Comparison of ENCODE assay signal across 8 cellular contexts in genomic region chr4:124322234-124322831, GRCh38.
DNase-seq lines count a peak whose midpoint lies in the region; ATAC-seq, FAIRE-seq and TF ChIP-seq lines count a peak whose summit lies in the region.

No MANE protein-coding gene starts in this region.

- no peak overlapping the region for H3K4me3 ChIP-seq in osteoblast (ENCODE audit: insufficient read depth, low read length)

- H3K27ac Mint-ChIP-seq in stimulated activated naive CD8-positive, alpha-beta T cell treated with anti-CD3 and anti-CD28 coated beads, Interleukin-15, amount 100 ng/mL, for 72 hours = peak overlapping the region in 1 of 2 donors; percentile 83
- no peak overlapping the region for H3K27ac Mint-ChIP-seq in stimulated activated memory B cell treated with anti-CD40 and anti-IgM and Interleukin-4, amounts not matched to agents 10 μg/mL and 1 μg/mL and 100 μg/mL, for 72 hours

- no peaks in the 10 kb centered on the region for H3K36me3 ChIP-seq in osteoblast (ENCODE audit: insufficient read depth, low read length)

- H3K9me3 ChIP-seq in osteoblast (ENCODE audit: low read depth, low read length) = no peaks in the 10 kb centered on the region

- H2AFZ ChIP-seq in osteoblast (ENCODE audit: low read length) = no peak overlapping the region

- H3K4me1 ChIP-seq in osteoblast (ENCODE audit: insufficient read depth, low read length) = no peaks in the 10 kb centered on the region

- no peaks in the 10 kb centered on the region for H4K20me1 ChIP-seq in osteoblast (ENCODE audit: insufficient read depth, low read length)

- H3K27ac ChIP-seq in osteoblast (ENCODE audit: low read depth, low read length) = no peak overlapping the region

- H3K4me3 Mint-ChIP-seq in stimulated activated naive CD8-positive, alpha-beta T cell treated with anti-CD3 and anti-CD28 coated beads, Interleukin-15, amount 100 ng/mL, for 72 hours = no peak overlapping the region
- no peak overlapping the region for H3K4me3 Mint-ChIP-seq in stimulated activated memory B cell treated with anti-CD40 and anti-IgM and Interleukin-4, amounts not matched to agents 10 μg/mL and 1 μg/mL and 100 μg/mL, for 72 hours

- H3K79me2 ChIP-seq in osteoblast (ENCODE audit: insufficient read depth, low read length) = no peaks in the 10 kb centered on the region

- H3K27me3 ChIP-seq in osteoblast (ENCODE audit: insufficient read depth, low read length) = no peaks in the 10 kb centered on the region

- no peak for ATAC-seq in stimulated activated naive CD8-positive, alpha-beta T cell treated with anti-CD3 and anti-CD28 coated beads, Interleukin-15, amount 100 ng/mL, for 72 hours
- no peak for ATAC-seq in stimulated activated memory B cell treated with anti-CD40 and anti-IgM and Interleukin-4, amounts not matched to agents 10 μg/mL and 1 μg/mL and 100 μg/mL, for 72 hours

- TF ChIP-seq CTCF in osteoblast (IDR thresholded peaks at IDR 0.05; ENCODE audit: extremely low read depth, low read depth, low read length) = peak; percentile 55

- no peaks in the 10 kb centered on the region for H3K9me3 Mint-ChIP-seq in stimulated activated naive CD8-positive, alpha-beta T cell treated with anti-CD3 and anti-CD28 coated beads, Interleukin-15, amount 100 ng/mL, for 72 hours
- H3K9me3 Mint-ChIP-seq in stimulated activated memory B cell treated with anti-CD40 and anti-IgM and Interleukin-4, amounts not matched to agents 10 μg/mL and 1 μg/mL and 100 μg/mL, for 72 hours = no peaks in the 10 kb centered on the region

- DNase-seq in DMS53 treated with DMSO at 0.1 percent for 48 hours (lab: John Stamatoyannopoulos, UW; ENCODE audit: unreplicated experiment) (peak; percentile 19), H4 (ENCODE audit: low spot score) (peak; percentile 38), NCI-H748 (lab: John Stamatoyannopoulos, UW; ENCODE audit: unreplicated experiment) (peak; percentile 45), osteoblast (ENCODE audit: insufficient read length, low spot score, missing footprints) (no peak), UCSD-AML1 (lab: John Stamatoyannopoulos, UW; ENCODE audit: unreplicated experiment) (no peak)
- DNase-seq in stimulated activated naive CD8-positive, alpha-beta T cell treated with anti-CD3 and anti-CD28 coated beads, Interleukin-15, amount 100 ng/mL, for 72 hours = no peak

- no peaks in the 10 kb centered on the region for H3K4me1 Mint-ChIP-seq in stimulated activated naive CD8-positive, alpha-beta T cell treated with anti-CD3 and anti-CD28 coated beads, Interleukin-15, amount 100 ng/mL, for 72 hours
- H3K4me1 Mint-ChIP-seq in stimulated activated memory B cell treated with anti-CD40 and anti-IgM and Interleukin-4, amounts not matched to agents 10 μg/mL and 1 μg/mL and 100 μg/mL, for 72 hours = no peaks in the 10 kb centered on the region

- peaks cover 19% of the 10 kb centered on the region for H3K27me3 Mint-ChIP-seq in stimulated activated naive CD8-positive, alpha-beta T cell treated with anti-CD3 and anti-CD28 coated beads, Interleukin-15, amount 100 ng/mL, for 72 hours
- peaks cover 9% of the 10 kb centered on the region for H3K27me3 Mint-ChIP-seq in stimulated activated memory B cell treated with anti-CD40 and anti-IgM and Interleukin-4, amounts not matched to agents 10 μg/mL and 1 μg/mL and 100 μg/mL, for 72 hours

- H3K36me3 Mint-ChIP-seq in stimulated activated memory B cell treated with anti-CD40 and anti-IgM and Interleukin-4, amounts not matched to agents 10 μg/mL and 1 μg/mL and 100 μg/mL, for 72 hours = no peaks in the 10 kb centered on the region

- no peak overlapping the region for H3K4me2 ChIP-seq in osteoblast (ENCODE audit: insufficient read depth, low read length)

- FAIRE-seq in endometrium (lab: Jason Lieb, UNC) = peak; percentile 92

Comparison
In these comparisons a context has a peak if more than half of its experiments do, and no peak if none do; other contexts are left out.
1. DNase-seq: peak in DMS53 treated with DMSO at 0.1 percent for 48 hours (single experiment), H4 (single experiment) and NCI-H748 (single experiment); none in osteoblast (single experiment), UCSD-AML1 (single experiment) and stimulated activated naive CD8-positive, alpha-beta T cell treated with anti-CD3 and anti-CD28 coated beads, Interleukin-15, amount 100 ng/mL, for 72 hours (0 of 2).